In genomic region chr17:32240745-32241144, GRCh38 we compare ENCODE assay signal across 1 cellular context.
TF ChIP-seq lines count a peak whose summit lies in the region.

No MANE protein-coding gene starts in this region.

TF ChIP-seq in HepG2, 621 proteins besides CTCF, POLR2A, EP300 and RAD21:
- TF ChIP-seq ZBED4 (CRISPR knock-in tag; IDR thresholded peaks at IDR 0.05; ENCODE audit: borderline replicate concordance) (no peak), ZNF598 (CRISPR knock-in tag; IDR thresholded peaks at IDR 0.05; ENCODE audit: borderline replicate concordance) (no peak), ZBTB33 (CRISPR knock-in tag; IDR thresholded peaks at IDR 0.05) (no peak), ZSCAN25 (CRISPR knock-in tag; IDR thresholded peaks at IDR 0.05) (no peak), POLR2G (IDR thresholded peaks at IDR 0.05; ENCODE audit: low read depth, low read length) (no peak), REST (IDR thresholded peaks at IDR 0.05; ENCODE audit: borderline replicate concordance in 1 of 2, low read depth in 1 of 2, low read length in 2 of 2) (peak; percentile 12 to 84), RORA (CRISPR knock-in tag; IDR thresholded peaks at IDR 0.05) (no peak), ZNF256 (CRISPR knock-in tag; conservative IDR thresholded peaks at IDR 0.05) (no peak), MIER2 (CRISPR knock-in tag; IDR thresholded peaks at IDR 0.05) (peak; percentile 74), RBM39 (IDR thresholded peaks at IDR 0.05; ENCODE audit: low read depth, low read length, poor library complexity, severe bottlenecking) (no peak), SNAPC4 (CRISPR knock-in tag; IDR thresholded peaks at IDR 0.05) (no peak)
TF ChIP-seq in HepG2: peak in this region for 2.
